8 cellular contexts compared by ENCODE assay signal in genomic region chr2:195656859-195657633, GRCh38. TPM values are rescaled to one million over a fixed set of nuclear protein-coding genes. Genes with fewer than 3 reads are reported as not detected.
DNase-seq lines count a peak whose midpoint lies in the region; ATAC-seq, FAIRE-seq and TF ChIP-seq lines count a peak whose summit lies in the region.

TSS of gene SLC39A10 (plus strand) at chr2:195657226. CDS start at chr2:195680043, 22,817 bp downstream.

- H3K27me3 ChIP-seq in AG04450 (ENCODE audit: control insufficient read depth, insufficient read depth, low read length) (no peaks in the 10 kb centered on the region), small intestine (ENCODE audit: control insufficient read depth in 2 of 2, insufficient read depth in 2 of 2, low read length in 2 of 2) (no peaks in the 10 kb centered on the region)

- FAIRE-seq in small intestine (lab: Jason Lieb, UNC), result peak; percentile 47

- TF ChIP-seq CTCF in AG04450 (IDR thresholded peaks at IDR 0.05; ENCODE audit: low read depth, low read length), result no peak
- no peak for TF ChIP-seq CTCF in WTC11 (IDR thresholded peaks at IDR 0.05)
- TF ChIP-seq CTCF in cardiac fibroblast (IDR thresholded peaks at IDR 0.05; ENCODE audit: low read depth, low read length), result no peak

- 0 to 1% (median 0%) methylated on average over 57 to 85 of the region's 85 CpGs for WGBS in small intestine, 3 donors

- no peaks in the 10 kb centered on the region for H3K36me3 ChIP-seq in small intestine (ENCODE audit: control insufficient read depth in 2 of 2, insufficient read depth in 2 of 2, low read length in 2 of 2)

- H3K27ac ChIP-seq in AG04450 (ENCODE audit: low read depth, low read length) (peak within 1 kb of the TSS; percentile 98), small intestine (ENCODE audit: low read depth in 1 of 2, low read length in 1 of 2) (peak within 1 kb of the TSS; percentile 93 to 100)

- H3K4me1 ChIP-seq in small intestine (ENCODE audit: control insufficient read depth in 2 of 2, insufficient read depth in 1 of 2, low read depth in 1 of 2, low read length in 1 of 2), result no peaks in the 10 kb centered on the region

- peak; percentile 96 for DNase-seq in AG04450 (ENCODE audit: low read depth, low spot score)
- peak; percentile 95 for DNase-seq in NCI-H226
- DNase-seq in WTC11 (ENCODE audit: low spot score), result peak; percentile 95
- peak; percentile 98 to 99 for DNase-seq in cardiac fibroblast (ENCODE audit: low read depth in 2 of 2)
- DNase-seq in iPS-NIHi11 (ENCODE audit: low spot score), result peak; percentile 86
- DNase-seq in small intestine, result peak; percentile 98

- H3K9me3 ChIP-seq in AG04450 (ENCODE audit: control insufficient read depth, insufficient read depth, low read length) (no peaks in the 10 kb centered on the region; the same call in 1 of the 2 replicates), small intestine (ENCODE audit: control insufficient read depth, low read depth) (no peaks in the 10 kb centered on the region)

- peaks cover 38% of the 10 kb centered on the region for H3K4me1 Mint-ChIP-seq in WTC11

- no peaks in the 10 kb centered on the region for H3K36me3 Mint-ChIP-seq in WTC11

- H3K4me3 Mint-ChIP-seq in WTC11, result peak within 1 kb of the TSS; percentile 97

- H3K4me3 ChIP-seq in AG04450 (ENCODE audit: low read depth, low read length) (peak within 1 kb of the TSS; percentile 83), cardiac fibroblast (replicated peaks in 1 of 2; ENCODE audit: low read depth in 2 of 2, low read length in 2 of 2) (peak within 1 kb of the TSS; percentile 85 to 91), small intestine (ENCODE audit: low read depth in 1 of 2, low read length in 2 of 2) (peak within 1 kb of the TSS; percentile 96 to 100)

- ATAC-seq in GM18909 (IDR thresholded peaks at IDR 0.05; ENCODE audit: poor library complexity, unreplicated experiment) (peak; percentile 73), HG03175 (IDR thresholded peaks at IDR 0.05; ENCODE audit: unreplicated experiment) (peak; percentile 76), WTC11 (peak; percentile 91)

- CTCF ChIA-PET in AG04450 (lab: Charles Lee), result interaction anchor here (0.5 to 1.7 kb wide), 67 partner anchors 10 to 952 kb away, joined by 3 to 13 read pairs (median 4); partner anchors contain the start of gene DNAH7
- CTCF ChIA-PET in WTC11 (lab: Charles Lee), result interaction anchor here (0.8 to 1.9 kb wide), 10 partner anchors 11 to 680 kb away, joined by 3 to 20 read pairs (median 4); partner anchors contain the start of gene DNAH7

- no peaks in the 10 kb centered on the region for H3K9me3 Mint-ChIP-seq in WTC11

- no peaks in the 10 kb centered on the region for H3K27me3 Mint-ChIP-seq in WTC11 (ENCODE audit: low read depth)

- H3K27ac Mint-ChIP-seq in WTC11, result peak within 1 kb of the TSS; percentile 99

- POLR2A ChIA-PET in AG04450 (lab: Yijun Ruan, JAX), result interaction anchor here (0.6 to 2.2 kb wide), 24 partner anchors 11 to 635 kb away, joined by 3 to 36 read pairs (median 4); no protein-coding TSS in a partner anchor
- POLR2A ChIA-PET in WTC11 (lab: Charles Lee), result interaction anchor here (0.6 to 1.4 kb wide), 13 partner anchors 8 to 259 kb away, joined by 3 to 19 read pairs (median 3); no protein-coding TSS in a partner anchor

TF ChIP-seq in WTC11, 78 proteins besides CTCF, POLR2A, EP300 and RAD21 (continues in another document):
- TF ChIP-seq TCF7 (CRISPR knock-in tag; IDR thresholded peaks at IDR 0.05; ENCODE audit: low read depth) (no peak), ZNF423 (CRISPR knock-in tag; IDR thresholded peaks at IDR 0.05) (no peak), STAT6 (CRISPR knock-in tag; conservative IDR thresholded peaks at IDR 0.05; ENCODE audit: low read depth) (no peak), E2F5 (CRISPR knock-in tag; IDR thresholded peaks at IDR 0.05) (0 out of 2 replicates have a peak, but pooled peaks have one; percentile 8), IRF1 (CRISPR knock-in tag; IDR thresholded peaks at IDR 0.05) (no peak), USF2 (CRISPR knock-in tag; IDR thresholded peaks at IDR 0.05) (no peak), ZNF232 (CRISPR knock-in tag; IDR thresholded peaks at IDR 0.05) (peak; percentile 77; the same call in 1 of the 2 replicates), NR3C1 (CRISPR knock-in tag; conservative IDR thresholded peaks at IDR 0.05; ENCODE audit: low read depth) (0 out of 2 replicates have a peak, but pooled peaks have one; percentile 77), TEAD4 (CRISPR knock-in tag; IDR thresholded peaks at IDR 0.05) (0 out of 2 replicates have a peak, but pooled peaks have one; percentile 40), HMGXB4 (CRISPR knock-in tag; IDR thresholded peaks at IDR 0.05) (peak; percentile 90)

RNA-seq across cellular contexts. Expression of gene SLC39A10, which starts in this region (rescaled TPM):
- 26.1 and 38.5 TPM in 2 replicates for polyA plus RNA-seq in AG04450 (2011; rRNA removed)
- polyA minus RNA-seq in AG04450 (2011; rRNA and poly(A)+ RNA removed), result 54.1 and 97.7 TPM in 2 replicates
- 141 to 167 TPM (median 144 TPM) in 3 replicates for total RNA-seq in WTC11 (2021)
- polyA plus RNA-seq in small intestine, result 10 to 100 TPM in 1 of 3 donors, 1 to 10 TPM in 1, under 1 TPM in 1; 0.89 to 13.3 (median 1.4) TPM

Comparison
In these comparisons a context has a peak if more than half of its experiments do, and no peak if none do; other contexts are left out.
1. Peak in every context shown above with its lines: DNase-seq, ATAC-seq, H3K4me3 ChIP-seq and H3K27ac ChIP-seq.